Comparison of ENCODE assay signal across 1 cellular context in genomic region chr6:49541210-49541724, GRCh38.
TF ChIP-seq lines count a peak whose summit lies in the region.

No MANE protein-coding gene starts in this region.

TF ChIP-seq in K562, 482 proteins besides CTCF, POLR2A, EP300 and RAD21 (continued from another document and continues in another):
- no peak for TF ChIP-seq BCLAF1 (IDR thresholded peaks at IDR 0.05; ENCODE audit: borderline replicate concordance in 1 of 2, control insufficient read depth in 1 of 2, low read depth in 2 of 2, low read length in 1 of 2)
- no peak for TF ChIP-seq GTF2B (IDR thresholded peaks at IDR 0.05; ENCODE audit: extremely low read depth, insufficient read length)
- no peak for TF ChIP-seq ESRRA (IDR thresholded peaks at IDR 0.05; ENCODE audit: borderline replicate concordance, low read depth)
- TF ChIP-seq ZNF449 (CRISPR knock-in tag; IDR thresholded peaks at IDR 0.05) = no peak
- no peak for TF ChIP-seq ELF2 (CRISPR knock-in tag; IDR thresholded peaks at IDR 0.05)
- TF ChIP-seq RBM34 (IDR thresholded peaks at IDR 0.05; ENCODE audit: borderline replicate concordance, insufficient read depth, low read length) = no peak
- no peak for TF ChIP-seq PBX2 (CRISPR knock-in tag; IDR thresholded peaks at IDR 0.05; ENCODE audit: low read depth)
- peak; percentile 88 for TF ChIP-seq PBX2 (tag; conservative IDR thresholded peaks at IDR 0.05; ENCODE audit: low read depth)
- TF ChIP-seq HDAC6 (IDR thresholded peaks at IDR 0.05; ENCODE audit: low read depth, low read length) = no peak
- TF ChIP-seq THRB (CRISPR knock-in tag; conservative IDR thresholded peaks at IDR 0.05) = no peak
- no peak for TF ChIP-seq CEBPZ (IDR thresholded peaks at IDR 0.05; ENCODE audit: borderline replicate concordance, low read depth, low read length)
- TF ChIP-seq PTRF (tag; IDR thresholded peaks at IDR 0.05) = no peak
- no peak for TF ChIP-seq NFIX (CRISPR knock-in tag; IDR thresholded peaks at IDR 0.05; ENCODE audit: low read depth)
- no peak for TF ChIP-seq CCAR2 (IDR thresholded peaks at IDR 0.05; ENCODE audit: low read depth, low read length)
- no peak for TF ChIP-seq GMEB1 (CRISPR knock-in tag; IDR thresholded peaks at IDR 0.05)
- no peak for TF ChIP-seq TCFL5 (CRISPR knock-in tag; conservative IDR thresholded peaks at IDR 0.05)
- no peak for TF ChIP-seq RHOXF2B (CRISPR knock-in tag; conservative IDR thresholded peaks at IDR 0.05)
- no peak for TF ChIP-seq HDGF (IDR thresholded peaks at IDR 0.05)
- no peak for TF ChIP-seq ZNF311 (CRISPR knock-in tag; IDR thresholded peaks at IDR 0.05)
- no peak for TF ChIP-seq VEZF1 (CRISPR knock-in tag; IDR thresholded peaks at IDR 0.05)
- no peak for TF ChIP-seq MCM2 (IDR thresholded peaks at IDR 0.05; ENCODE audit: low read depth)
- no peak for TF ChIP-seq POLR2B (IDR thresholded peaks at IDR 0.05; ENCODE audit: low read depth, partially characterized antibody)
- TF ChIP-seq ZBTB43 (CRISPR knock-in tag; IDR thresholded peaks at IDR 0.05) = no peak
- no peak for TF ChIP-seq FOXJ3 (CRISPR knock-in tag; IDR thresholded peaks at IDR 0.05)
- no peak for TF ChIP-seq ZHX1 (conservative IDR thresholded peaks at IDR 0.05; ENCODE audit: low read length)
- TF ChIP-seq MNT (conservative IDR thresholded peaks at IDR 0.05) = peak; percentile 15 to 31; a peak in 1 of 4 replicates
- no peak for TF ChIP-seq ZNF408 (CRISPR knock-in tag; IDR thresholded peaks at IDR 0.05; ENCODE audit: low read depth)
- no peak for TF ChIP-seq MCM5 (IDR thresholded peaks at IDR 0.05; ENCODE audit: low read depth)
- TF ChIP-seq ZNF165 (CRISPR knock-in tag; IDR thresholded peaks at IDR 0.05; ENCODE audit: borderline replicate concordance) = no peak
- TF ChIP-seq TBL1XR1 (IDR thresholded peaks at IDR 0.05; ENCODE audit: low read length in 2 of 2) = no peak
- TF ChIP-seq MAZ (CRISPR knock-in tag; conservative IDR thresholded peaks at IDR 0.05 in 1 of 2, IDR thresholded peaks at IDR 0.05 in 1 of 2) = no peak
- TF ChIP-seq POLR2AphosphoS5 (IDR thresholded peaks at IDR 0.05; ENCODE audit: control insufficient read depth, insufficient read depth, low read depth, low read length) = no peak
- TF ChIP-seq ARID2 (IDR thresholded peaks at IDR 0.05) = no peak
